In genomic region chr7:142185069-142185468, GRCh38 we compare ENCODE assay signal across 26 cellular contexts.
"Had no signal": no experiment of that assay in that cellular context is flagged by ENCODE, and none has a peak within 500 bp of the region (broad histone marks: within the 10 kb centered on the region; RNA-seq: fewer than 3 reads in every experiment).

No MANE protein-coding gene starts in this region.

- H3K27ac ChIP-seq: PC-9, RWPE1, SJCRH30, SK-N-MC had no signal

- ATAC-seq: Panc1, Right ventricle myocardium inferior, SK-N-SH treated with all-trans-retinoic acid at 6 μM for 48 hours, T-cell had no signal

- H3K27me3 ChIP-seq: SJCRH30 had no signal

- DNase-seq: MM.1S, NCI-H1105, NCI-H1417 treated with DMSO at 0.1 percent for 48 hours, NCI-H1436 treated with DMSO at 0.1 percent for 48 hours, NCI-H1694 treated with DMSO at 0.1 percent for 48 hours, NCI-H187 treated with DMSO at 0.1 percent for 48 hours, NCI-H2029, NCI-H2081, NCI-H2171 treated with DMSO at 0.1 percent for 48 hours, NCI-H2227 treated with DMSO at 0.1 percent for 48 hours, NCI-H345, NCI-H446, NCI-H510A treated with DMSO at 0.1 percent for 48 hours, NCI-H524 treated with DMSO at 0.1 percent for 48 hours, NCI-H526 treated with DMSO at 0.1 percent for 48 hours, NCI-H774, PC-9, SHP77, SIG-M5, T-cell had no signal

- H3K4me3 ChIP-seq: PC-9, SJCRH30, SK-N-MC had no signal

- H3K36me3 ChIP-seq: SJCRH30 had no signal

- H3K9me3 ChIP-seq: SJCRH30 had no signal
